16 cellular contexts compared by ENCODE assay signal in genomic region chr11:16843307-16843706, GRCh38.
DNase-seq lines count a peak whose midpoint lies in the region; ATAC-seq and TF ChIP-seq lines count a peak whose summit lies in the region.
"Had no signal": no experiment of that assay in that cellular context is flagged by ENCODE, and none has a peak within 500 bp of the region (broad histone marks: within the 10 kb centered on the region; RNA-seq: fewer than 3 reads in every experiment).

No MANE protein-coding gene starts in this region.

- no peak for TF ChIP-seq CTCF in epithelial cell of esophagus (IDR thresholded peaks at IDR 0.05; ENCODE audit: insufficient read depth, low read depth, low read length, missing control alignments)

- ATAC-seq in HG02938 (IDR thresholded peaks at IDR 0.05; ENCODE audit: unreplicated experiment) (no peak), GM19035 (IDR thresholded peaks at IDR 0.05; ENCODE audit: unreplicated experiment) (no peak), GM21717 (IDR thresholded peaks at IDR 0.05; ENCODE audit: unreplicated experiment) (no peak)
- ATAC-seq: activated T-cell treated with anti-CD3 and anti-CD28 coated beads, Interleukin-2, amount 50 U/mL, for 72 hours; left cardiac atrium; stimulated activated memory B cell treated with anti-CD40 and anti-IgM and Interleukin-4, amounts not matched to agents 10 μg/mL and 1 μg/mL and 100 μg/mL, for 72 hours had no signal

- H3K4me3 ChIP-seq in epithelial cell of esophagus (ENCODE audit: low read length), result no peak overlapping the region

- peak; percentile 34 for DNase-seq in DMS79 (lab: John Stamatoyannopoulos, UW)
- DNase-seq in NCI-H128 (lab: John Stamatoyannopoulos, UW; ENCODE audit: unreplicated experiment), result peak; percentile 83
- peak; percentile 4 for DNase-seq in NCI-H460 (ENCODE audit: extremely low read depth, low read depth)
- peak; percentile 47 for DNase-seq in epithelial cell of esophagus (ENCODE audit: low read depth)
- no peak for DNase-seq in activated CD8-positive, alpha-beta memory T cell treated with anti-CD3 and anti-CD28 coated beads for 24 hours
- DNase-seq: activated CD4-positive, alpha-beta T cell treated with anti-CD3 and anti-CD28 coated beads for 1 hour; activated T-cell treated with anti-CD3 and anti-CD28 coated beads, Interleukin-2, amount 50 U/mL, for 72 hours; C1 segment of cervical spinal cord; GDM1; H9; left cardiac atrium; stimulated activated CD4-positive, alpha-beta T cell treated with anti-CD3 and anti-CD28 coated beads, Interleukin-4, amount 100 ng/mL, for 24 hours had no signal
